8 cellular contexts compared by ENCODE assay signal in the genomic region with DNA sequence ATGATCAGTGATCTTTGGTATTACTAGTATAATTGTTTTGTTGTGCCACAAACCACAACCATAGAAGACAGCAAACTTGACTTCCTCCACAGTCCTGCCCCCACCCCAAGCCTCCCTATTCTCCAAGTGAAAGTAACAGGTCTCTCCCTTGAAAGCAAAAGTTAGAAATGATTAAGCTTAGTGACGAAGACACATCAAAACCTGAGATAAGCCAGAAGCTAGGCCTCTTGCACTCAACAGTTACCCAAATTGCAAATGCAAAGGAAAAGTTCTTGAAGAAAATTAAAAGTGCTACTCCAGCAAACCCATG. TPM values are rescaled to one million over a fixed set of nuclear protein-coding genes. Genes with fewer than 3 reads are reported as not detected.
A peak's percentile ranks its signal among the peaks of the same experiment; 100 is the strongest.
DNase-seq lines count a peak whose midpoint lies in the region; ATAC-seq lines count a peak whose summit lies in the region.

No MANE protein-coding gene starts in this region.

- H3K27me3 Mint-ChIP-seq in activated CD4-positive, alpha-beta T cell treated with anti-CD3 and anti-CD28 coated beads, Interleukin-2, amount 10 ng/mL, durations not matched to agents 7 days and 5 days: no peaks in the 10 kb centered on the region
- no peaks in the 10 kb centered on the region for H3K27me3 Mint-ChIP-seq in natural killer cell treated with Interleukin-12 subunit alpha and Interleukin-12 subunit beta and Interleukin-15 and Interleukin-18, amount 100 ng/mL, for 72 hours

- H3K9me3 Mint-ChIP-seq in activated CD4-positive, alpha-beta T cell treated with anti-CD3 and anti-CD28 coated beads, Interleukin-2, amount 10 ng/mL, durations not matched to agents 7 days and 5 days: no peaks in the 10 kb centered on the region
- H3K9me3 Mint-ChIP-seq in natural killer cell treated with Interleukin-12 subunit alpha and Interleukin-12 subunit beta and Interleukin-15 and Interleukin-18, amount 100 ng/mL, for 72 hours: no peaks in the 10 kb centered on the region

- peaks cover 67% of the 10 kb centered on the region for H3K4me1 Mint-ChIP-seq in activated CD4-positive, alpha-beta T cell treated with anti-CD3 and anti-CD28 coated beads, Interleukin-2, amount 10 ng/mL, durations not matched to agents 7 days and 5 days
- H3K4me1 Mint-ChIP-seq in natural killer cell treated with Interleukin-12 subunit alpha and Interleukin-12 subunit beta and Interleukin-15 and Interleukin-18, amount 100 ng/mL, for 72 hours (ENCODE audit: low read depth in 2 of 2): peaks cover 46 to 61% of the 10 kb centered on the region in 2 donors

- peak; percentile 83 for DNase-seq in activated CD4-positive, alpha-beta T cell treated with anti-CD3 and anti-CD28 coated beads, Interleukin-2, amount 10 ng/mL, durations not matched to agents 7 days and 5 days
- peak; percentile 70 for DNase-seq in natural killer cell treated with Interleukin-12 subunit alpha and Interleukin-12 subunit beta and Interleukin-15 and Interleukin-18, amount 100 ng/mL, for 72 hours (ENCODE audit: low spot score)
- no peak for DNase-seq in inferior parietal cortex (ENCODE audit: extremely low spot score)
- DNase-seq in AG08396 (ENCODE audit: low spot score): no peak
- no peak for DNase-seq in NCI-H128 (lab: John Stamatoyannopoulos, UW; ENCODE audit: unreplicated experiment)

- H3K36me3 Mint-ChIP-seq in activated CD4-positive, alpha-beta T cell treated with anti-CD3 and anti-CD28 coated beads, Interleukin-2, amount 10 ng/mL, durations not matched to agents 7 days and 5 days (ENCODE audit: low read depth): peaks cover 54% of the 10 kb centered on the region
- H3K36me3 Mint-ChIP-seq in natural killer cell treated with Interleukin-12 subunit alpha and Interleukin-12 subunit beta and Interleukin-15 and Interleukin-18, amount 100 ng/mL, for 72 hours: peaks cover 33% of the 10 kb centered on the region

- CTCF ChIA-PET in activated CD4-positive, alpha-beta T cell treated with anti-CD3 and anti-CD28 coated beads, Interleukin-2, amount 10 ng/mL, durations not matched to agents 7 days and 5 days (lab: Charles Lee): interaction anchor here (0.7 to 3.5 kb wide), 2 partner anchors 17 to 27 kb away, joined by 4 to 20 read pairs; partner anchors contain the start of gene TYSND1

- H3K27ac Mint-ChIP-seq in activated CD4-positive, alpha-beta T cell treated with anti-CD3 and anti-CD28 coated beads, Interleukin-2, amount 10 ng/mL, durations not matched to agents 7 days and 5 days: peak overlapping the region; percentile 88
- H3K27ac Mint-ChIP-seq in natural killer cell treated with Interleukin-12 subunit alpha and Interleukin-12 subunit beta and Interleukin-15 and Interleukin-18, amount 100 ng/mL, for 72 hours: peak overlapping the region; percentile 86 to 88

- POLR2A ChIA-PET in activated CD4-positive, alpha-beta T cell treated with anti-CD3 and anti-CD28 coated beads, Interleukin-2, amount 10 ng/mL, durations not matched to agents 7 days and 5 days (lab: Charles Lee): no interaction called here

- H3K4me3 Mint-ChIP-seq in activated CD4-positive, alpha-beta T cell treated with anti-CD3 and anti-CD28 coated beads, Interleukin-2, amount 10 ng/mL, durations not matched to agents 7 days and 5 days: peak overlapping the region; percentile 51
- peak overlapping the region; percentile 80 for H3K4me3 Mint-ChIP-seq in natural killer cell treated with Interleukin-12 subunit alpha and Interleukin-12 subunit beta and Interleukin-15 and Interleukin-18, amount 100 ng/mL, for 72 hours

- ATAC-seq in GM18502 (IDR thresholded peaks at IDR 0.05; ENCODE audit: poor library complexity, unreplicated experiment) (peak; percentile 66), HG02884 (IDR thresholded peaks at IDR 0.05; ENCODE audit: unreplicated experiment) (peak; percentile 84), HG03025 (IDR thresholded peaks at IDR 0.05; ENCODE audit: low FRiP score, unreplicated experiment) (no peak)
- ATAC-seq in natural killer cell treated with Interleukin-12 subunit alpha and Interleukin-12 subunit beta and Interleukin-15 and Interleukin-18, amount 100 ng/mL, for 72 hours: peak; percentile 94 to 95

RNA-seq across cellular contexts. Expression of gene SAR1A, which starts 7.5 kb away (rescaled TPM):
- 100 to 1,000 TPM; 102 to 119 TPM for total RNA-seq in activated CD4-positive, alpha-beta T cell treated with anti-CD3 and anti-CD28 coated beads, Interleukin-2, amount 10 ng/mL, durations not matched to agents 7 days and 5 days
- 100 to 1,000 TPM; 103 to 131 TPM for total RNA-seq in natural killer cell treated with Interleukin-12 subunit alpha and Interleukin-12 subunit beta and Interleukin-15 and Interleukin-18, amount 100 ng/mL, for 72 hours

RNA-seq across cellular contexts. Expression of gene TYSND1, which starts 16.3 kb away (rescaled TPM):
- total RNA-seq in activated CD4-positive, alpha-beta T cell treated with anti-CD3 and anti-CD28 coated beads, Interleukin-2, amount 10 ng/mL, durations not matched to agents 7 days and 5 days: 10 to 100 TPM; 11.6 to 14.3 TPM
- 10 to 100 TPM in 1 of 2 donors, 1 to 10 TPM in 1; 8.0 to 13.3 TPM for total RNA-seq in natural killer cell treated with Interleukin-12 subunit alpha and Interleukin-12 subunit beta and Interleukin-15 and Interleukin-18, amount 100 ng/mL, for 72 hours

RNA-seq across cellular contexts. Expression of gene AIFM2, which starts 30.2 kb away (rescaled TPM):
- 1 to 10 TPM; 2.5 to 3.3 TPM for total RNA-seq in activated CD4-positive, alpha-beta T cell treated with anti-CD3 and anti-CD28 coated beads, Interleukin-2, amount 10 ng/mL, durations not matched to agents 7 days and 5 days
- total RNA-seq in natural killer cell treated with Interleukin-12 subunit alpha and Interleukin-12 subunit beta and Interleukin-15 and Interleukin-18, amount 100 ng/mL, for 72 hours: 10 to 100 TPM; 13.0 to 19.9 TPM

Comparison
In these comparisons a context has a peak if more than half of its experiments do, and no peak if none do; other contexts are left out.
1. DNase-seq: peak in activated CD4-positive, alpha-beta T cell treated with anti-CD3 and anti-CD28 coated beads, Interleukin-2, amount 10 ng/mL, durations not matched to agents 7 days and 5 days (single experiment) and natural killer cell treated with Interleukin-12 subunit alpha and Interleukin-12 subunit beta and Interleukin-15 and Interleukin-18, amount 100 ng/mL, for 72 hours (single experiment); none in inferior parietal cortex (single experiment), AG08396 (single experiment) and NCI-H128 (single experiment).